13 cellular contexts compared by ENCODE assay signal in the genomic region with DNA sequence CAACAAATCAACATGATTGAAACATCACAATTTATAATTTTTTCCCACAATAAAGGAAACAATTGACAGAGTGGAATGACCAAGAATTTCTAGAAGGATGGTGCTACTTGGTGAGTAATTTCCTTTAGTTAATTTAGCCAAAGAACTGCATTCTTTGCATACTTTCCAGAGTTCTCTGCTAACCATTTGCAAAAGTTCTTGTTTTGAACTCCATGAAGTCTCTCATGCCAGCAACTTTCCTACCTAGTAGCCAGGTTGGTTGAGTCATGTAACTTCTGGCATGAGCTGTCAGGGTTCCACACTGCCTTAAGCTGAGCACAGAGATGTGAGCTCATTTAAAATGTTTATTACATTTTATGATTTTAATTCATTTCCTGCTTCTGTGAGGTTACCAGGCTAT.
DNase-seq lines count a peak whose midpoint lies in the region; ATAC-seq and TF ChIP-seq lines count a peak whose summit lies in the region.
"Had no signal": no experiment of that assay in that cellular context is flagged by ENCODE, and none has a peak within 500 bp of the region (broad histone marks: within the 10 kb centered on the region; RNA-seq: fewer than 3 reads in every experiment).

No MANE protein-coding gene starts in this region.

- ATAC-seq in gastroesophageal sphincter (peak; percentile 91), thoracic aorta (ENCODE audit: insufficient number of reproducible peaks, low FRiP score, low read depth) (peak; percentile 93), HG02870 (IDR thresholded peaks at IDR 0.05; ENCODE audit: unreplicated experiment) (no peak)

- H3K4me3 ChIP-seq in HFF-Myc (replicated peaks; ENCODE audit: low read depth, low read length) = no peak overlapping the region
- H3K4me3 ChIP-seq in gastroesophageal sphincter = no peak overlapping the region
- no peak overlapping the region for H3K4me3 ChIP-seq in thoracic aorta
- H3K4me3 ChIP-seq: colonic mucosa, heart left ventricle, suprapubic skin had no signal

- no peak for TF ChIP-seq POLR2A in gastroesophageal sphincter (IDR thresholded peaks at IDR 0.05)

- DNase-seq in HFF-Myc (ENCODE audit: extremely low read depth, low read depth) (peak; percentile 35), amniotic stem cell (lab: John Stamatoyannopoulos, UW) (peak; percentile 39), thoracic aorta (ENCODE audit: low spot score) (peak; percentile 6), NCI-H748 (lab: John Stamatoyannopoulos, UW; ENCODE audit: unreplicated experiment) (no peak), NCI-H2227 (lab: John Stamatoyannopoulos, UW; ENCODE audit: unreplicated experiment) (no peak), SKM-1 (lab: John Stamatoyannopoulos, UW; ENCODE audit: unreplicated experiment) (no peak)
- DNase-seq: activated CD4-positive, alpha-beta T cell treated with anti-CD3 and anti-CD28 coated beads for 4 hours; colonic mucosa; DMS153; heart left ventricle had no signal

- TF ChIP-seq CTCF in HFF-Myc (IDR thresholded peaks at IDR 0.05; ENCODE audit: low read depth, low read length, missing control alignments) = no peak
- TF ChIP-seq CTCF in gastroesophageal sphincter (IDR thresholded peaks at IDR 0.05) = no peak
- TF ChIP-seq CTCF in thoracic aorta (IDR thresholded peaks at IDR 0.05) = no peak

- no peaks in the 10 kb centered on the region for H3K4me1 ChIP-seq in gastroesophageal sphincter
- H3K4me1 ChIP-seq in thoracic aorta (ENCODE audit: control insufficient read depth in 1 of 2, low read depth in 2 of 2) = peaks cover 6 to 12% of the 10 kb centered on the region in 2 donors
- H3K4me1 ChIP-seq: colonic mucosa, heart left ventricle, suprapubic skin had no signal

- H3K9me3 ChIP-seq in gastroesophageal sphincter (peaks cover 0 to 5% (median 0%) of the 10 kb centered on the region in 3 donors), thoracic aorta (no peaks in the 10 kb centered on the region)
- H3K9me3 ChIP-seq: colonic mucosa had no signal

- H3K27me3 ChIP-seq in gastroesophageal sphincter (no peaks in the 10 kb centered on the region), thoracic aorta (replicated peaks; ENCODE audit: insufficient read depth) (no peaks in the 10 kb centered on the region)
- H3K27me3 ChIP-seq: colonic mucosa, heart left ventricle, suprapubic skin had no signal

- no peaks in the 10 kb centered on the region for H3K36me3 ChIP-seq in gastroesophageal sphincter
- H3K36me3 ChIP-seq in thoracic aorta = no peaks in the 10 kb centered on the region
- H3K36me3 ChIP-seq: colonic mucosa, heart left ventricle, suprapubic skin had no signal

- no peak for TF ChIP-seq EP300 in gastroesophageal sphincter (IDR thresholded peaks at IDR 0.05)

- no peak overlapping the region for H3K27ac ChIP-seq in gastroesophageal sphincter
- no peak overlapping the region for H3K27ac ChIP-seq in thoracic aorta
- H3K27ac ChIP-seq: colonic mucosa, heart left ventricle, suprapubic skin had no signal

Comparison
In these comparisons a context has a peak if more than half of its experiments do, and no peak if none do; other contexts are left out.
1. DNase-seq: peak in HFF-Myc (single experiment), amniotic stem cell (single experiment) and thoracic aorta (single experiment); none in NCI-H748 (single experiment), NCI-H2227 (single experiment) and SKM-1 (single experiment).